In the genomic region with DNA sequence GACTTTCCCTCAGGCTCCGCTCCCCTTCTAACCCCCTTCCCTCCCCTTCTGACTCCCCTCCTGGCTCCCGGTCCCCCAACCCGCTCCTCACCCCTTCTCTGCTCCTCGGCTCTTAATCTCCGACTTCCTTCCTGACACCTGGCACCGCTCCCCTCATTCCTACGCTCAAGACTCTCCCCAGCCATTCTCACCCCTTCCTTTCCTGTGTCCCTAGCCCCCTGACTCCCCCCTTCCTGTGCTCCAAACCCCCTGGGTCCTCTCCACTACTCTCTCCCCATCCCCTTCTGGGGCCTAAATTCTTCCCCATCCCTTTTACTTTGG, we compare ENCODE assay signal across 8 cellular contexts. TPM values are rescaled to one million over a fixed set of nuclear protein-coding genes. Genes with fewer than 3 reads are reported as not detected.
A peak's percentile ranks its signal among the peaks of the same experiment; 100 is the strongest.
DNase-seq lines count a peak whose midpoint lies in the region; ATAC-seq, FAIRE-seq and TF ChIP-seq lines count a peak whose summit lies in the region.

No MANE protein-coding gene starts in this region.

- H3K79me1 ChIP-seq in H1 (ENCODE audit: low read depth, low read length), result peaks cover 4% of the 10 kb centered on the region

- H3K27me3 ChIP-seq in Caco-2 (replicated peaks; ENCODE audit: control insufficient read depth, insufficient read depth, low read length), result no peaks in the 10 kb centered on the region
- no peaks in the 10 kb centered on the region for H3K27me3 ChIP-seq in NT2/D1 (ENCODE audit: insufficient read depth, insufficient read length)
- H3K27me3 ChIP-seq in H1 (replicated peaks in 1 of 4; ENCODE audit: control insufficient read depth in 3 of 4, extremely low read depth in 1 of 4, insufficient read depth in 3 of 4, low read length in 3 of 4), result no peaks in the 10 kb centered on the region
- H3K27me3 ChIP-seq in neutrophil, result no peaks in the 10 kb centered on the region

- H2AK5ac ChIP-seq in H1 (ENCODE audit: low read depth, low read length), result no peak overlapping the region

- peak overlapping the region; percentile 92 for H3K9ac ChIP-seq in NT2/D1 (ENCODE audit: insufficient read length, low read depth)
- H3K9ac ChIP-seq in H1 (replicated peaks in 1 of 4; ENCODE audit: extremely low read depth in 1 of 4, low read depth in 3 of 4, low read length in 3 of 4), result peak overlapping the region in 3 of 4 experiments; percentile 51 to 55 (median 54); a peak in 5 of 7 replicates

- no TSS peak for BruUV-seq in Caco-2 (replicated peaks; lab: Mats Ljungman, UMichigan)

- H2BK15ac ChIP-seq in H1 (ENCODE audit: low read length), result no peak overlapping the region

- no peak for ATAC-seq in HG02678 (IDR thresholded peaks at IDR 0.05; ENCODE audit: unreplicated experiment)

- no peak for DNase-seq in Caco-2
- DNase-seq in NT2/D1 (ENCODE audit: low read depth, low spot score), result no peak
- DNase-seq in H1 (ENCODE audit: low read depth in 1 of 2, low spot score in 2 of 2), result peak in 1 of 2 experiments; percentile 47
- no peak for DNase-seq in midbrain (lab: John Stamatoyannopoulos, UW)
- no peak for DNase-seq in SW 1271 (lab: John Stamatoyannopoulos, UW)
- no peak for DNase-seq in NCI-H1694 treated with DMSO at 0.1 percent for 48 hours (lab: John Stamatoyannopoulos, UW)

- TF ChIP-seq RAD21 in H1 (IDR thresholded peaks at IDR 0.05 in 1 of 2, conservative IDR thresholded peaks at IDR 0.05 in 1 of 2; ENCODE audit: low read depth in 2 of 2, low read length in 2 of 2), result no peak

- no peak overlapping the region; the same call in 1 of the 2 replicates for H3K18ac ChIP-seq in H1 (ENCODE audit: extremely low read depth, low read length)

- POLR2A ChIA-PET in Caco-2 (lab: Charles Lee), result interaction anchor here (1.8 kb wide), 1 partner anchor 11 kb away, joined by 24 read pairs; the partner anchor contains the start of gene ALKBH7
- POLR2A ChIA-PET in H1 (lab: Charles Lee; ENCODE audit: partially characterized antibody), result interaction anchor here (1.2 to 2.9 kb wide), 2 partner anchors 11 to 417 kb away, joined by 3 to 17 read pairs; partner anchors contain the start of gene ALKBH7

- H3K36me3 Mint-ChIP-seq in Caco-2 (ENCODE audit: insufficient read depth, unreplicated experiment), result peaks cover 25% of the 10 kb centered on the region

- H2BK12ac ChIP-seq in H1 (ENCODE audit: low read depth, low read length), result no peak overlapping the region

- TF ChIP-seq CTCF in Caco-2 (IDR thresholded peaks at IDR 0.05; ENCODE audit: insufficient read depth in 1 of 2, low read depth in 1 of 2, low read length in 1 of 2, severe bottlenecking in 1 of 2, unreplicated experiment in 1 of 2) (no peak), H1 (IDR thresholded peaks at IDR 0.05; ENCODE audit: control extremely low read depth in 1 of 3, insufficient read depth in 1 of 3, low read depth in 1 of 3, low read length in 3 of 3) (no peak), neutrophil (IDR thresholded peaks at IDR 0.05) (no peak)

- H3K4me1 Mint-ChIP-seq in Caco-2 (ENCODE audit: low read depth, unreplicated experiment), result no peaks in the 10 kb centered on the region

- 0% methylated on average over 2 of the region's 7 CpGs; no CpG with 5 or more reads in 1 of the 2 experiments for WGBS in H1 (ENCODE audit: extremely low coverage in 1 of 2, insufficient coverage in 1 of 2, insufficient read length in 1 of 2, insufficient replicate concordance in 2 of 2, low coverage in 1 of 2, low lambda C conversion rate in 2 of 2, missing lambda C conversion rate in 1 of 2), 2 experiments

- H3K79me2 ChIP-seq in H1 (ENCODE audit: control insufficient read depth in 1 of 2, insufficient read depth in 2 of 2, low read length in 2 of 2), result peaks cover 0 to 6% of the 10 kb centered on the region in 2 experiments; a peak in 2 of 4 replicates

- no peak overlapping the region for H2BK120ac ChIP-seq in H1 (replicated peaks; ENCODE audit: low read depth, low read length)

- H3K27ac Mint-ChIP-seq in Caco-2 (ENCODE audit: unreplicated experiment), result peak overlapping the region; percentile 64

- H3K23me2 ChIP-seq in H1 (ENCODE audit: low read depth, low read length), result peaks cover 5% of the 10 kb centered on the region; the same call in 1 of the 2 replicates

- no peak overlapping the region for H2BK5ac ChIP-seq in H1 (ENCODE audit: low read depth, low read length)

- H3K4me3 Mint-ChIP-seq in Caco-2 (ENCODE audit: unreplicated experiment), result peak overlapping the region; percentile 79

- no peaks in the 10 kb centered on the region for H3K27me3 Mint-ChIP-seq in Caco-2 (ENCODE audit: insufficient read depth, unreplicated experiment)

- H4K8ac ChIP-seq in H1 (ENCODE audit: extremely low read depth, insufficient read depth, low read length), result peak overlapping the region; percentile 25; the same call in 1 of the 2 replicates

- H3K4ac ChIP-seq in H1 (replicated peaks; ENCODE audit: insufficient read length, low read depth, low read length), result no peak overlapping the region

- H4K5ac ChIP-seq in H1 (ENCODE audit: insufficient read length, low read depth, low read length), result no peak overlapping the region

- H3K56ac ChIP-seq in H1 (replicated peaks; ENCODE audit: insufficient read length, low read depth, low read length), result peak overlapping the region; percentile 39

- no peak for TF ChIP-seq EP300 in H1 (IDR thresholded peaks at IDR 0.05; ENCODE audit: borderline replicate concordance in 1 of 2, low read depth in 2 of 2, low read length in 2 of 2)

- no peak overlapping the region for H3K23ac ChIP-seq in H1 (ENCODE audit: insufficient read length)

- H3K9me3 Mint-ChIP-seq in Caco-2 (ENCODE audit: unreplicated experiment), result no peaks in the 10 kb centered on the region

- no peak for FAIRE-seq in H1 (lab: Jason Lieb, UNC)

- no peak overlapping the region for H2AFZ ChIP-seq in H1 (ENCODE audit: low read length)

- intact Hi-C loops in Caco-2 (cut with micrococcal nuclease; ENCODE audit: unreplicated experiment), result no loop called here

- CTCF ChIA-PET in Caco-2 (lab: Charles Lee), result interaction anchor here (1.6 kb wide), 1 partner anchor 11 kb away, joined by 11 read pairs; the partner anchor contains the start of gene ALKBH7
- CTCF ChIA-PET in H1 (lab: Charles Lee; ENCODE audit: partially characterized antibody), result interaction anchor here (0.9 kb wide), 1 partner anchor 96 kb away, joined by 3 read pairs; no protein-coding TSS in a partner anchor

- H3K4me1 ChIP-seq in Caco-2 (no peaks in the 10 kb centered on the region), NT2/D1 (ENCODE audit: insufficient read depth, insufficient read length) (peaks cover 7% of the 10 kb centered on the region), H1 (replicated peaks in 1 of 4; ENCODE audit: control insufficient read depth in 3 of 4, insufficient read depth in 4 of 4, low read length in 3 of 4) (peaks cover 0 to 2% (median 1%) of the 10 kb centered on the region in 4 experiments; a peak in 2 of 7 replicates), neutrophil (ENCODE audit: control insufficient read depth in 1 of 2, insufficient read depth in 1 of 2, low read depth in 1 of 2, low read length in 1 of 2) (peaks cover 19 to 25% of the 10 kb centered on the region in 2 experiments)

- H3K36me3 ChIP-seq in Caco-2 (ENCODE audit: control insufficient read depth, insufficient read depth, low read length), result no peaks in the 10 kb centered on the region; the same call in none of the 2 replicates
- H3K36me3 ChIP-seq in NT2/D1 (ENCODE audit: insufficient read depth, insufficient read length, low read length), result peaks cover 37% of the 10 kb centered on the region
- H3K36me3 ChIP-seq in H1 (ENCODE audit: control insufficient read depth in 2 of 4, insufficient read depth in 4 of 4, low read length in 3 of 4), result peaks cover 5 to 21% (median 10%) of the 10 kb centered on the region in 4 experiments; a peak in 6 of 8 replicates
- H3K36me3 ChIP-seq in neutrophil, result peaks cover 9% of the 10 kb centered on the region

- no peak overlapping the region for H3K14ac ChIP-seq in H1 (ENCODE audit: insufficient read length)

- peaks cover 0 to 1% of the 10 kb centered on the region in 2 experiments for H4K20me1 ChIP-seq in H1 (replicated peaks in 1 of 2; ENCODE audit: control insufficient read depth in 1 of 2, insufficient read depth in 2 of 2, low read length in 2 of 2)

- H3K27ac ChIP-seq in H1 (ENCODE audit: low read depth, low read length) (0 out of 2 replicates have a peak overlapping the region, but pooled peaks have one; percentile 40), neutrophil (peak overlapping the region; percentile 70)

- no peak overlapping the region for H2BK20ac ChIP-seq in H1 (ENCODE audit: low read length)

- TF ChIP-seq POLR2A in H1 (IDR thresholded peaks at IDR 0.05; ENCODE audit: control extremely low read depth in 1 of 2, low read depth in 2 of 2, low read length in 2 of 2), result no peak

- peak overlapping the region; percentile 92 for H3K4me3 ChIP-seq in Caco-2 (ENCODE audit: low read depth, low read length)
- H3K4me3 ChIP-seq in NT2/D1 (ENCODE audit: insufficient read length, low read depth), result peak overlapping the region; percentile 85
- peak overlapping the region; percentile 63 to 92 (median 68) for H3K4me3 ChIP-seq in H1 (ENCODE audit: extremely low read depth in 1 of 4, insufficient read depth in 2 of 4, low read depth in 3 of 4, low read length in 4 of 4)
- peak overlapping the region; percentile 80 to 99 for H3K4me3 ChIP-seq in neutrophil (ENCODE audit: low read depth in 1 of 2, low read length in 1 of 2)

- no peak overlapping the region for H4K91ac ChIP-seq in H1 (replicated peaks; ENCODE audit: insufficient read length, low read length)

- peak overlapping the region; percentile 89 to 94 for H3K4me2 ChIP-seq in H1 (ENCODE audit: insufficient read depth in 1 of 2, low read depth in 2 of 2, low read length in 2 of 2)

- H3K9me3 ChIP-seq in Caco-2, result no peaks in the 10 kb centered on the region
- H3K9me3 ChIP-seq in NT2/D1 (ENCODE audit: insufficient read depth, low read length), result no peaks in the 10 kb centered on the region
- H3K9me3 ChIP-seq in H1 (ENCODE audit: insufficient read depth in 2 of 2, low read depth in 1 of 2, low read length in 1 of 2), result no peaks in the 10 kb centered on the region
- no peaks in the 10 kb centered on the region for H3K9me3 ChIP-seq in neutrophil

RNA-seq across cellular contexts. Expression of gene CLPP, which starts 0.7 kb away (rescaled TPM):
- 86.8 and 93.5 TPM in 2 replicates for total RNA-seq in Caco-2 (2022)
- total RNA-seq in H1 (2021; fragmentation: NEBNext Ultra II Directional; extraction: Animal tissue kit (Norgen Biotek cat#: 25700)), result 86.3 and 88.7 TPM in 2 replicates
- polyA plus RNA-seq in H1 (2011; rRNA removed), result 280 and 387 TPM in 2 replicates
- 164 TPM for polyA plus RNA-seq in H1 (2011; cell fraction: cytosol; rRNA removed)
- polyA plus RNA-seq in H1 (2011; cell fraction: nucleus; rRNA removed), result 121 TPM
- polyA plus RNA-seq in H1 (2012, experiment 1 of 2), result 66.2 to 76.4 TPM (median 68.1 TPM) in 4 replicates
- 93.6 TPM for polyA plus RNA-seq in H1 (2012, experiment 2 of 2)
- polyA plus RNA-seq in H1 (2013, experiment 1 of 2), result 135 TPM
- 140 TPM for polyA plus RNA-seq in H1 (2013, experiment 2 of 2)
- 21.4 and 24.7 TPM in 2 replicates for polyA minus RNA-seq in H1 (2011; rRNA and poly(A)+ RNA removed)
- 34.5 TPM for polyA minus RNA-seq in H1 (2011; cell fraction: cytosol; rRNA and poly(A)+ RNA removed)
- polyA minus RNA-seq in H1 (2011; cell fraction: nucleus; rRNA and poly(A)+ RNA removed), result 27.3 TPM

RNA-seq across cellular contexts. Expression of gene ALKBH7, which starts 10.6 kb away (rescaled TPM):
- total RNA-seq in Caco-2 (2022), result 55.5 and 70.0 TPM in 2 replicates
- 66.3 and 75.6 TPM in 2 replicates for total RNA-seq in H1 (2021; fragmentation: NEBNext Ultra II Directional; extraction: Animal tissue kit (Norgen Biotek cat#: 25700))
- 100 and 145 TPM in 2 replicates for polyA plus RNA-seq in H1 (2011; rRNA removed)
- 57.2 TPM for polyA plus RNA-seq in H1 (2011; cell fraction: cytosol; rRNA removed)
- 63.6 TPM for polyA plus RNA-seq in H1 (2011; cell fraction: nucleus; rRNA removed)
- polyA plus RNA-seq in H1 (2012, experiment 1 of 2), result 25.5 to 66.0 TPM (median 58.6 TPM) in 4 replicates
- 88.7 TPM for polyA plus RNA-seq in H1 (2012, experiment 2 of 2)
- polyA plus RNA-seq in H1 (2013, experiment 1 of 2), result 40.9 TPM
- 38.2 TPM for polyA plus RNA-seq in H1 (2013, experiment 2 of 2)
- polyA minus RNA-seq in H1 (2011; rRNA and poly(A)+ RNA removed), result 5.5 and 9.5 TPM in 2 replicates
- 29.0 TPM for polyA minus RNA-seq in H1 (2011; cell fraction: cytosol; rRNA and poly(A)+ RNA removed)
- 16.0 TPM for polyA minus RNA-seq in H1 (2011; cell fraction: nucleus; rRNA and poly(A)+ RNA removed)

RNA-seq across cellular contexts. Expression of gene PSPN, which starts 13.7 kb away (rescaled TPM):
- 2.9 and 3.4 TPM in 2 replicates for total RNA-seq in Caco-2 (2022)
- 1.9 and 2.1 TPM in 2 replicates for total RNA-seq in H1 (2021; fragmentation: NEBNext Ultra II Directional; extraction: Animal tissue kit (Norgen Biotek cat#: 25700))
- 1.0 and 1.4 TPM in 2 replicates for polyA plus RNA-seq in H1 (2011; rRNA removed)
- 0.67 TPM for polyA plus RNA-seq in H1 (2011; cell fraction: cytosol; rRNA removed)
- polyA plus RNA-seq in H1 (2011; cell fraction: nucleus; rRNA removed), result 1.1 TPM
- polyA plus RNA-seq in H1 (2012, experiment 1 of 2), result 1.0 to 1.3 TPM (median 1.1 TPM) in 4 replicates
- polyA plus RNA-seq in H1 (2012, experiment 2 of 2), result 1.2 TPM
- polyA plus RNA-seq in H1 (2013, experiment 1 of 2), result 0.83 TPM
- polyA plus RNA-seq in H1 (2013, experiment 2 of 2), result 0.81 TPM
- polyA minus RNA-seq in H1 (2011; rRNA and poly(A)+ RNA removed), result 0.51 and 0.54 TPM in 2 replicates
- 2.6 TPM for polyA minus RNA-seq in H1 (2011; cell fraction: cytosol; rRNA and poly(A)+ RNA removed)
- 0.60 TPM for polyA minus RNA-seq in H1 (2011; cell fraction: nucleus; rRNA and poly(A)+ RNA removed)

RNA-seq across cellular contexts. Expression of gene ACER1, which starts 28.6 kb away (rescaled TPM):
- not detected in 2 replicates for total RNA-seq in Caco-2 (2022)
- total RNA-seq in H1 (2021; fragmentation: NEBNext Ultra II Directional; extraction: Animal tissue kit (Norgen Biotek cat#: 25700)), result not detected in 2 replicates
- polyA plus RNA-seq in H1 (2011; rRNA removed), result 0.05 TPM in 1 of 2 replicates, not detected in the other
- polyA plus RNA-seq in H1 (2011; cell fraction: cytosol; rRNA removed), result not detected
- not detected for polyA plus RNA-seq in H1 (2011; cell fraction: nucleus; rRNA removed)
- polyA plus RNA-seq in H1 (2012, experiment 1 of 2), result not detected in 4 replicates
- not detected for polyA plus RNA-seq in H1 (2012, experiment 2 of 2)
- polyA plus RNA-seq in H1 (2013, experiment 1 of 2), result not detected
- polyA plus RNA-seq in H1 (2013, experiment 2 of 2), result not detected
- not detected in 2 replicates for polyA minus RNA-seq in H1 (2011; rRNA and poly(A)+ RNA removed)
- not detected for polyA minus RNA-seq in H1 (2011; cell fraction: cytosol; rRNA and poly(A)+ RNA removed)
- not detected for polyA minus RNA-seq in H1 (2011; cell fraction: nucleus; rRNA and poly(A)+ RNA removed)

RNA-seq across cellular contexts. Expression of gene GTF2F1, which starts 31.0 kb away (rescaled TPM):
- 66.6 and 77.4 TPM in 2 replicates for total RNA-seq in Caco-2 (2022)
- total RNA-seq in H1 (2021; fragmentation: NEBNext Ultra II Directional; extraction: Animal tissue kit (Norgen Biotek cat#: 25700)), result 56.3 and 60.8 TPM in 2 replicates
- polyA plus RNA-seq in H1 (2011; rRNA removed), result 29.3 and 38.5 TPM in 2 replicates
- 62.3 TPM for polyA plus RNA-seq in H1 (2011; cell fraction: cytosol; rRNA removed)
- polyA plus RNA-seq in H1 (2011; cell fraction: nucleus; rRNA removed), result 44.0 TPM
- 62.5 to 69.8 TPM (median 66.6 TPM) in 4 replicates for polyA plus RNA-seq in H1 (2012, experiment 1 of 2)
- 35.4 TPM for polyA plus RNA-seq in H1 (2012, experiment 2 of 2)
- polyA plus RNA-seq in H1 (2013, experiment 1 of 2), result 56.6 TPM
- polyA plus RNA-seq in H1 (2013, experiment 2 of 2), result 49.7 TPM
- polyA minus RNA-seq in H1 (2011; rRNA and poly(A)+ RNA removed), result 30.4 TPM in 2 replicates
- 33.5 TPM for polyA minus RNA-seq in H1 (2011; cell fraction: cytosol; rRNA and poly(A)+ RNA removed)
- polyA minus RNA-seq in H1 (2011; cell fraction: nucleus; rRNA and poly(A)+ RNA removed), result 13.9 TPM
